In genomic region chr16:89574681-89575246, GRCh38 we compare ENCODE assay signal across 8 cellular contexts. TPM values are rescaled to one million over a fixed set of nuclear protein-coding genes. Genes with fewer than 3 reads are reported as not detected.
DNase-seq lines count a peak whose midpoint lies in the region; ATAC-seq, FAIRE-seq and TF ChIP-seq lines count a peak whose summit lies in the region.

No MANE protein-coding gene starts in this region.

- DNase-seq in DMS153 treated with DMSO at 0.1 percent for 48 hours (lab: John Stamatoyannopoulos, UW; ENCODE audit: unreplicated experiment), result peak; percentile 33
- DNase-seq in RPMI8226, result peak; percentile 82
- peak; percentile 36 for DNase-seq in astrocyte (ENCODE audit: low read depth)
- peak; percentile 63 for DNase-seq in stimulated activated CD4-positive, alpha-beta T cell treated with anti-CD3 and anti-CD28 coated beads, Interleukin-4, amount 100 ng/mL, for 1 hour
- no peak for DNase-seq in WERI-Rb-1
- no peak for DNase-seq in amygdala (lab: John Stamatoyannopoulos, UW)

- peak; percentile 49 for ATAC-seq in HG02678 (IDR thresholded peaks at IDR 0.05; ENCODE audit: unreplicated experiment)

- H3K9me3 ChIP-seq in astrocyte (ENCODE audit: insufficient read depth, low read depth, low read length), result no peaks in the 10 kb centered on the region
- no peaks in the 10 kb centered on the region for H3K9me3 ChIP-seq in iPS-18a (ENCODE audit: control insufficient read depth, low read depth, low read length)
- H3K9me3 ChIP-seq in WERI-Rb-1 (ENCODE audit: severe bottlenecking), result no peaks in the 10 kb centered on the region

- peak overlapping the region; percentile 53 for H3K9ac ChIP-seq in astrocyte (ENCODE audit: low read length)
- peak overlapping the region; percentile 32 for H3K9ac ChIP-seq in iPS-18a (ENCODE audit: low read length)

- TF ChIP-seq CTCF in astrocyte (IDR thresholded peaks at IDR 0.05; ENCODE audit: insufficient read depth, low read depth, low read length) (peak; percentile 33), WERI-Rb-1 (IDR thresholded peaks at IDR 0.05; ENCODE audit: low read depth, low read length) (no peak)

- H3K79me2 ChIP-seq in astrocyte (ENCODE audit: insufficient read depth, low read length), result peaks cover 5% of the 10 kb centered on the region

- H2AFZ ChIP-seq in astrocyte (ENCODE audit: low read depth, low read length), result peak overlapping the region; percentile 89

- H3K27ac ChIP-seq in astrocyte (ENCODE audit: low read depth, low read length) (no peak overlapping the region), iPS-18a (ENCODE audit: low read length) (no peak overlapping the region), WERI-Rb-1 (no peak overlapping the region)

- H3K4me3 ChIP-seq in astrocyte (ENCODE audit: insufficient read depth, low read depth, low read length), result peak overlapping the region; percentile 37
- peak overlapping the region; percentile 52 for H3K4me3 ChIP-seq in iPS-18a (ENCODE audit: low read length)
- no peak overlapping the region for H3K4me3 ChIP-seq in WERI-Rb-1 (ENCODE audit: low read depth, low read length)

- H3K27ac Mint-ChIP-seq in astrocyte (ENCODE audit: unreplicated experiment), result no peak overlapping the region

- no peaks in the 10 kb centered on the region for H3K9me3 Mint-ChIP-seq in astrocyte (ENCODE audit: unreplicated experiment)

- H3K4me3 Mint-ChIP-seq in astrocyte (ENCODE audit: unreplicated experiment), result peak overlapping the region; percentile 60

- peaks cover 9% of the 10 kb centered on the region for H3K4me1 Mint-ChIP-seq in astrocyte (ENCODE audit: low read depth, unreplicated experiment)

- no peaks in the 10 kb centered on the region for H3K36me3 Mint-ChIP-seq in astrocyte (ENCODE audit: low read depth, unreplicated experiment)

- FAIRE-seq in astrocyte (lab: Jason Lieb, UNC), result no peak

- peak overlapping the region; percentile 75 for H3K4me2 ChIP-seq in astrocyte (ENCODE audit: low read length)

- H3K27me3 Mint-ChIP-seq in astrocyte (ENCODE audit: low read depth, unreplicated experiment), result peaks cover 5% of the 10 kb centered on the region

- H4K20me1 ChIP-seq in astrocyte (ENCODE audit: insufficient read depth, low read length), result no peaks in the 10 kb centered on the region

- H3K4me1 ChIP-seq in astrocyte (ENCODE audit: insufficient read depth, low read length) (peaks cover 5% of the 10 kb centered on the region), iPS-18a (ENCODE audit: control insufficient read depth, low read depth, low read length) (no peaks in the 10 kb centered on the region)

- H3K36me3 ChIP-seq in astrocyte (ENCODE audit: insufficient read depth, low read length), result no peaks in the 10 kb centered on the region
- no peaks in the 10 kb centered on the region for H3K36me3 ChIP-seq in iPS-18a (ENCODE audit: control insufficient read depth, low read depth, low read length)
- H3K36me3 ChIP-seq in WERI-Rb-1, result no peaks in the 10 kb centered on the region

- no peaks in the 10 kb centered on the region for H3K27me3 ChIP-seq in astrocyte (ENCODE audit: insufficient read depth, low read length)
- H3K27me3 ChIP-seq in iPS-18a (ENCODE audit: control insufficient read depth, insufficient read depth, low read length), result peaks cover 42% of the 10 kb centered on the region
- H3K27me3 ChIP-seq in WERI-Rb-1 (ENCODE audit: insufficient read depth, low read depth, severe bottlenecking), result no peaks in the 10 kb centered on the region

RNA-seq across cellular contexts. Expression of gene CPNE7, which starts 0.8 kb away (rescaled TPM):
- 6.7 and 7.5 TPM in 2 replicates for total RNA-seq in astrocyte

RNA-seq across cellular contexts. Expression of gene RPL13, which starts 14.3 kb away (rescaled TPM):
- 1,200 and 1,239 TPM in 2 replicates for total RNA-seq in astrocyte

RNA-seq across cellular contexts. Expression of gene DPEP1, which starts 38.7 kb away (rescaled TPM):
- total RNA-seq in astrocyte, result 0.11 and 0.22 TPM in 2 replicates

Comparison
In these comparisons a context has a peak if more than half of its experiments do, and no peak if none do; other contexts are left out.
1. DNase-seq: peak in DMS153 treated with DMSO at 0.1 percent for 48 hours (single experiment), RPMI8226 (single experiment), astrocyte (single experiment) and stimulated activated CD4-positive, alpha-beta T cell treated with anti-CD3 and anti-CD28 coated beads, Interleukin-4, amount 100 ng/mL, for 1 hour (single experiment); none in WERI-Rb-1 (single experiment) and amygdala (0 of 56).